In genomic region chr19:22052644-22053013, GRCh38 we compare ENCODE assay signal across 10 cellular contexts. TPM values are rescaled to one million over a fixed set of nuclear protein-coding genes. Genes with fewer than 3 reads are reported as not detected.
DNase-seq lines count a peak whose midpoint lies in the region; ATAC-seq and TF ChIP-seq lines count a peak whose summit lies in the region.
"Had no signal": no experiment of that assay in that cellular context is flagged by ENCODE, and none has a peak within 500 bp of the region (broad histone marks: within the 10 kb centered on the region; RNA-seq: fewer than 3 reads in every experiment).

No MANE protein-coding gene starts in this region.

- ATAC-seq in HG02763 (IDR thresholded peaks at IDR 0.05; ENCODE audit: unreplicated experiment) (peak; percentile 16), left lobe of liver (no peak)

- no peaks in the 10 kb centered on the region for H3K36me3 ChIP-seq in tibial artery

- no peaks in the 10 kb centered on the region for H3K4me1 ChIP-seq in tibial artery

- peak overlapping the region; percentile 60 to 62 for H3K4me3 ChIP-seq in tibial artery

- H3K27me3 Mint-ChIP-seq in Calu3 (ENCODE audit: unreplicated experiment), result no peaks in the 10 kb centered on the region
- H3K27me3 Mint-ChIP-seq: brain had no signal

- no peaks in the 10 kb centered on the region for H3K4me1 Mint-ChIP-seq in Calu3 (ENCODE audit: low read depth, unreplicated experiment)
- H3K4me1 Mint-ChIP-seq: brain had no signal

- H3K27ac Mint-ChIP-seq in Calu3 (ENCODE audit: unreplicated experiment), result no peak overlapping the region
- H3K27ac Mint-ChIP-seq: brain had no signal

- CTCF ChIA-PET in Calu3 (lab: Charles Lee), result interaction anchor here (0.5 kb wide), 1 partner anchor 160 kb away, joined by 3 read pairs; no protein-coding TSS in a partner anchor

- no peak for TF ChIP-seq CTCF in Calu3 (IDR thresholded peaks at IDR 0.05; ENCODE audit: unreplicated experiment)
- TF ChIP-seq CTCF in tibial artery (IDR thresholded peaks at IDR 0.05), result no peak

- H3K27ac ChIP-seq in tibial artery, result peak overlapping the region in 1 of 2 donors; percentile 43

- no peaks in the 10 kb centered on the region for H3K27me3 ChIP-seq in tibial artery

- BruUV-seq in Calu3 (replicated peaks; lab: Mats Ljungman, UMichigan), result no TSS peak

- H3K36me3 Mint-ChIP-seq in Calu3 (ENCODE audit: insufficient read depth, unreplicated experiment), result peaks cover 9% of the 10 kb centered on the region
- H3K36me3 Mint-ChIP-seq: brain had no signal

- H3K9me3 Mint-ChIP-seq in Calu3 (ENCODE audit: low read depth, unreplicated experiment), result peaks cover 5% of the 10 kb centered on the region

- intact Hi-C loops in Calu3 (cut with micrococcal nuclease; ENCODE audit: unreplicated experiment) (no loop called here), tibial artery (cut with DNase I; ENCODE audit: low total_unique reads) (no loop called here)

- H3K4me3 Mint-ChIP-seq in Calu3 (ENCODE audit: low read depth, unreplicated experiment), result peak overlapping the region; percentile 69

- peak; percentile 1 for DNase-seq in Calu3
- peak; percentile 9 for DNase-seq in activated T-helper 1 cell treated with Interleukin-2 at 50 U/mL for 16 hours (ENCODE audit: low read depth)
- DNase-seq in iPS-NIHi11 (ENCODE audit: low spot score), result peak; percentile 3
- no peak for DNase-seq in tibial artery
- DNase-seq in left lobe of liver (ENCODE audit: low spot score), result no peak
- DNase-seq in NOMO-1 treated with DMSO at 0.1 percent for 48 hours (lab: John Stamatoyannopoulos, UW; ENCODE audit: unreplicated experiment), result no peak
- no peak for DNase-seq in COLO829 (ENCODE audit: low spot score)

- no peaks in the 10 kb centered on the region for H3K9me3 ChIP-seq in tibial artery

RNA-seq across cellular contexts. Expression of gene ZNF257, which starts 0.3 kb away (rescaled TPM):
- total RNA-seq in Calu3 (2022), result 2.5 and 2.8 TPM in 2 replicates
- 0.08 TPM for total RNA-seq in left lobe of liver
- total RNA-seq: H1 had no signal

RNA-seq across cellular contexts. Expression of gene ZNF208, which starts 41.9 kb away (rescaled TPM):
- total RNA-seq in Calu3 (2022) (not detected in 2 replicates), left lobe of liver (0.70 TPM)
- total RNA-seq: H1 had no signal

Comparison
In these comparisons a context has a peak if more than half of its experiments do, and no peak if none do; other contexts are left out.
1. DNase-seq: peak in Calu3 (single experiment), activated T-helper 1 cell treated with Interleukin-2 at 50 U/mL for 16 hours (single experiment) and iPS-NIHi11 (single experiment); none in tibial artery (0 of 2), left lobe of liver (single experiment), NOMO-1 treated with DMSO at 0.1 percent for 48 hours (single experiment) and COLO829 (single experiment).